ENCODE assay signal across 21 cellular contexts in genomic region chr18:76390452-76391035, GRCh38.
DNase-seq lines count a peak whose midpoint lies in the region; ATAC-seq, FAIRE-seq and TF ChIP-seq lines count a peak whose summit lies in the region.
"Had no signal": no experiment of that assay in that cellular context is flagged by ENCODE, and none has a peak within 500 bp of the region (broad histone marks: within the 10 kb centered on the region; RNA-seq: fewer than 3 reads in every experiment).

No MANE protein-coding gene starts in this region.

- H3K27ac ChIP-seq in GM12878 (ENCODE audit: control insufficient read depth, insufficient read depth): no peak overlapping the region
- H3K27ac ChIP-seq: colonic mucosa had no signal

- H4K20me1 ChIP-seq in GM12878 (ENCODE audit: control insufficient read depth, insufficient read depth): peaks cover 7% of the 10 kb centered on the region

- TF ChIP-seq CTCF in D721Med (IDR thresholded peaks at IDR 0.05; ENCODE audit: insufficient read depth, missing control alignments) (no peak), GM12878 (IDR thresholded peaks at IDR 0.05 in 2 of 3, conservative IDR thresholded peaks at IDR 0.05 in 1 of 3; ENCODE audit: control insufficient read depth in 2 of 3, extremely low read depth in 1 of 3, insufficient read depth in 1 of 3, low read depth in 3 of 3, low read length in 3 of 3) (no peak), mucosa of descending colon (IDR thresholded peaks at IDR 0.05) (no peak)

- 75% methylated on average over 17 of the region's 17 CpGs for whole genome bisulfite sequencing in GM12878 (ENCODE audit: insufficient coverage, insufficient replicate concordance, low lambda C conversion rate, missing lambda C conversion rate)

- H3K27me3 ChIP-seq in GM12878 (replicated peaks in 1 of 2; ENCODE audit: control insufficient read depth in 2 of 2, insufficient read depth in 2 of 2, low read length in 1 of 2): no peaks in the 10 kb centered on the region
- H3K27me3 ChIP-seq: colonic mucosa had no signal

- H3K9me3 ChIP-seq in GM12878 (replicated peaks; ENCODE audit: control insufficient read depth, insufficient read depth, low read length): no peaks in the 10 kb centered on the region; the same call in 2 of the 3 replicates
- H3K9me3 ChIP-seq in mucosa of descending colon: no peaks in the 10 kb centered on the region
- H3K9me3 ChIP-seq: colonic mucosa had no signal

- no peak overlapping the region for H3K27ac Mint-ChIP-seq in stimulated activated effector memory CD8-positive, alpha-beta T cell treated with anti-CD3 and anti-CD28 coated beads, Interleukin-12 subunit alpha, Interleukin-12 subunit beta, amount 100 ng/mL, for 72 hours
- H3K27ac Mint-ChIP-seq: activated T-cell treated with anti-CD3 and anti-CD28 coated beads, Interleukin-2, amount 50 U/mL, for 24 hours; T-cell had no signal

- SMC1A ChIA-PET in GM12878 (lab: Charles Lee; ENCODE audit: uncharacterized antibody, unreplicated experiment): no interaction called here

- H3K4me3 Mint-ChIP-seq in stimulated activated effector memory CD8-positive, alpha-beta T cell treated with anti-CD3 and anti-CD28 coated beads, Interleukin-12 subunit alpha, Interleukin-12 subunit beta, amount 100 ng/mL, for 72 hours: no peak overlapping the region
- H3K4me3 Mint-ChIP-seq: activated naive CD8-positive, alpha-beta T cell treated with anti-CD3 and anti-CD28 coated beads for 36 hours; activated T-cell treated with anti-CD3 and anti-CD28 coated beads, Interleukin-2, amount 50 U/mL, for 24 hours; T-cell had no signal

- H2AFZ ChIP-seq in GM12878 (ENCODE audit: control insufficient read depth, low read depth, low read length): no peak overlapping the region

- POLR2A ChIA-PET in GM12878 (lab: Charles Lee): no interaction called here

- in situ Hi-C loops in GM12878 (cut with MboI): no loop called here

- H3K79me2 ChIP-seq in GM12878 (ENCODE audit: control insufficient read depth, insufficient read depth, low read length): peaks cover 24% of the 10 kb centered on the region

- DNase-seq in D721Med (ENCODE audit: insufficient read length, low spot score) (no peak), GM12878 (ENCODE audit: low read depth, low spot score) (no peak), mucosa of descending colon (peak in 1 of 3 donors; percentile 27), OCI-M2 (lab: John Stamatoyannopoulos, UW; ENCODE audit: unreplicated experiment) (no peak)
- no peak for DNase-seq in stimulated activated effector memory CD8-positive, alpha-beta T cell treated with anti-CD3 and anti-CD28 coated beads, Interleukin-12 subunit alpha, Interleukin-12 subunit beta, amount 100 ng/mL, for 72 hours (ENCODE audit: low spot score in 2 of 2)
- no peak for DNase-seq in stimulated activated CD4-positive, alpha-beta T cell treated with anti-CD3 and anti-CD28 coated beads, Interleukin-15, amount 100 ng/mL, for 24 hours
- DNase-seq: activated CD4-positive, alpha-beta T cell treated with anti-CD3 and anti-CD28 coated beads, Interleukin-2, amount 50 U/mL, for 48 hours; activated naive CD8-positive, alpha-beta T cell treated with anti-CD3 and anti-CD28 coated beads for 36 hours; activated T-cell treated with anti-CD3 and anti-CD28 coated beads, Interleukin-2, amount 50 U/mL, for 24 hours; colonic mucosa; H7; IMR-90; naive thymus-derived CD4-positive, alpha-beta T cell; NCI-H1930; NCI-H446; SHP77 treated with DMSO at 0.1 percent for 48 hours; stimulated activated naive CD4-positive, alpha-beta T cell treated with Interleukin-2 at 50 U/mL for 16 hours; T-cell had no signal

- no peak overlapping the region for H3K9ac ChIP-seq in GM12878 (ENCODE audit: control insufficient read depth, insufficient read depth, low read length)

- RAD21 ChIA-PET in GM12878 (lab: Charles Lee; ENCODE audit: unreplicated experiment): no interaction called here

- FAIRE-seq in D721Med (lab: Jason Lieb, UNC) (peak; percentile 73), GM12878 (lab: Jason Lieb, UNC) (no peak)
- FAIRE-seq: endothelial cell of umbilical vein, GM19239 had no signal

- TF ChIP-seq EP300 in GM12878 (IDR thresholded peaks at IDR 0.05; ENCODE audit: borderline replicate concordance in 1 of 2, control insufficient read depth in 1 of 2, low read depth in 2 of 2, low read length in 2 of 2): no peak

- H3K4me2 ChIP-seq in GM12878 (ENCODE audit: control insufficient read depth, insufficient read depth): peak overlapping the region; percentile 54

- CTCF ChIA-PET in GM12878 (lab: Yijun Ruan, JAX): interaction anchor here (0.6 kb wide), 1 partner anchor 319 kb away, joined by 4 read pairs; no protein-coding TSS in a partner anchor

- no peak for ATAC-seq in GM12878
- ATAC-seq in mucosa of descending colon: peak; percentile 53
- ATAC-seq in stimulated activated effector memory CD8-positive, alpha-beta T cell treated with anti-CD3 and anti-CD28 coated beads, Interleukin-12 subunit alpha, Interleukin-12 subunit beta, amount 100 ng/mL, for 72 hours: peak; percentile 16
- no peak for ATAC-seq in HG03095 (IDR thresholded peaks at IDR 0.05; ENCODE audit: unreplicated experiment)
- ATAC-seq: naive thymus-derived CD4-positive, alpha-beta T cell; T-cell had no signal

- BruUV-seq in GM12878 (replicated peaks; lab: Mats Ljungman, UMichigan): no TSS peak

- H3K36me3 ChIP-seq in GM12878 (ENCODE audit: control insufficient read depth in 2 of 2, insufficient read depth in 2 of 2, low read length in 1 of 2): no peaks in the 10 kb centered on the region; a peak in 2 of 4 replicates
- H3K36me3 ChIP-seq in mucosa of descending colon (ENCODE audit: low read depth): no peaks in the 10 kb centered on the region
- H3K36me3 ChIP-seq: colonic mucosa had no signal

- H3K4me3 ChIP-seq in GM12878: no peak overlapping the region
- no peak overlapping the region for H3K4me3 ChIP-seq in mucosa of descending colon
- H3K4me3 ChIP-seq: colonic mucosa had no signal

- no peak for TF ChIP-seq RAD21 in GM12878 (IDR thresholded peaks at IDR 0.05; ENCODE audit: insufficient read depth, low read depth, low read length)

- intact Hi-C loops in GM12878 (cut with micrococcal nuclease; ENCODE audit: unreplicated experiment): no loop called here
- intact Hi-C loops in mucosa of descending colon (cut with DNase I, micrococcal nuclease): loop anchor here in 1 of 2 donors (10.0 kb wide), 1 partner anchor 314 kb away; no protein-coding TSS in a partner anchor

- TF ChIP-seq POLR2A in GM12878 (IDR thresholded peaks at IDR 0.05; ENCODE audit: low read depth, low read length): no peak

- H3K36me3 Mint-ChIP-seq in stimulated activated effector memory CD8-positive, alpha-beta T cell treated with anti-CD3 and anti-CD28 coated beads, Interleukin-12 subunit alpha, Interleukin-12 subunit beta, amount 100 ng/mL, for 72 hours: no peaks in the 10 kb centered on the region

- peaks cover 52% of the 10 kb centered on the region for H3K4me1 Mint-ChIP-seq in stimulated activated effector memory CD8-positive, alpha-beta T cell treated with anti-CD3 and anti-CD28 coated beads, Interleukin-12 subunit alpha, Interleukin-12 subunit beta, amount 100 ng/mL, for 72 hours

- no peaks in the 10 kb centered on the region for H3K9me3 Mint-ChIP-seq in stimulated activated effector memory CD8-positive, alpha-beta T cell treated with anti-CD3 and anti-CD28 coated beads, Interleukin-12 subunit alpha, Interleukin-12 subunit beta, amount 100 ng/mL, for 72 hours
- H3K9me3 Mint-ChIP-seq: activated naive CD8-positive, alpha-beta T cell treated with anti-CD3 and anti-CD28 coated beads for 36 hours; activated T-cell treated with anti-CD3 and anti-CD28 coated beads, Interleukin-2, amount 50 U/mL, for 24 hours; T-cell had no signal

- peaks cover 23% of the 10 kb centered on the region for H3K4me1 ChIP-seq in GM12878 (ENCODE audit: control insufficient read depth, insufficient read depth, low read length)
- peaks cover 2% of the 10 kb centered on the region for H3K4me1 ChIP-seq in mucosa of descending colon (ENCODE audit: low read depth)
- H3K4me1 ChIP-seq: colonic mucosa had no signal

TF ChIP-seq in GM12878, 131 proteins besides CTCF, POLR2A, EP300 and RAD21 (continues in another document):
- TF ChIP-seq, protein P1, sequence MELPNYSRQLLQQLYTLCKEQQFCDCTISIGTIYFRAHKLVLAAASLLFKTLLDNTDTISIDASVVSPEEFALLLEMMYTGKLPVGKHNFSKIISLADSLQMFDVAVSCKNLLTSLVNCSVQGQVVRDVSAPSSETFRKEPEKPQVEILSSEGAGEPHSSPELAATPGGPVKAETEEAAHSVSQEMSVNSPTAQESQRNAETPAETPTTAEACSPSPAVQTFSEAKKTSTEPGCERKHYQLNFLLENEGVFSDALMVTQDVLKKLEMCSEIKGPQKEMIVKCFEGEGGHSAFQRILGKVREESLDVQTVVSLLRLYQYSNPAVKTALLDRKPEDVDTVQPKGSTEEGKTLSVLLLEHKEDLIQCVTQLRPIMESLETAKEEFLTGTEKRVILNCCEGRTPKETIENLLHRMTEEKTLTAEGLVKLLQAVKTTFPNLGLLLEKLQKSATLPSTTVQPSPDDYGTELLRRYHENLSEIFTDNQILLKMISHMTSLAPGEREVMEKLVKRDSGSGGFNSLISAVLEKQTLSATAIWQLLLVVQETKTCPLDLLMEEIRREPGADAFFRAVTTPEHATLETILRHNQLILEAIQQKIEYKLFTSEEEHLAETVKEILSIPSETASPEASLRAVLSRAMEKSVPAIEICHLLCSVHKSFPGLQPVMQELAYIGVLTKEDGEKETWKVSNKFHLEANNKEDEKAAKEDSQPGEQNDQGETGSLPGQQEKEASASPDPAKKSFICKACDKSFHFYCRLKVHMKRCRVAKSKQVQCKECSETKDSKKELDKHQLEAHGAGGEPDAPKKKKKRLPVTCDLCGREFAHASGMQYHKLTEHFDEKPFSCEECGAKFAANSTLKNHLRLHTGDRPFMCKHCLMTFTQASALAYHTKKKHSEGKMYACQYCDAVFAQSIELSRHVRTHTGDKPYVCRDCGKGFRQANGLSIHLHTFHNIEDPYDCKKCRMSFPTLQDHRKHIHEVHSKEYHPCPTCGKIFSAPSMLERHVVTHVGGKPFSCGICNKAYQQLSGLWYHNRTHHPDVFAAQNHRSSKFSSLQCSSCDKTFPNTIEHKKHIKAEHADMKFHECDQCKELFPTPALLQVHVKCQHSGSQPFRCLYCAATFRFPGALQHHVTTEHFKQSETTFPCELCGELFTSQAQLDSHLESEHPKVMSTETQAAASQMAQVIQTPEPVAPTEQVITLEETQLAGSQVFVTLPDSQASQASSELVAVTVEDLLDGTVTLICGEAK (IDR thresholded peaks at IDR 0.05; ENCODE audit: borderline replicate concordance): no peak
- TF ChIP-seq CHD1 (IDR thresholded peaks at IDR 0.05; ENCODE audit: low read depth, low read length) (no peak), IRF5 (IDR thresholded peaks at IDR 0.05; ENCODE audit: borderline replicate concordance) (no peak)

Comparison
In these comparisons a context has a peak if more than half of its experiments do, and no peak if none do; other contexts are left out.
1. ATAC-seq: peak in mucosa of descending colon (single experiment) and stimulated activated effector memory CD8-positive, alpha-beta T cell treated with anti-CD3 and anti-CD28 coated beads, Interleukin-12 subunit alpha, Interleukin-12 subunit beta, amount 100 ng/mL, for 72 hours (single experiment); none in GM12878 (single experiment) and HG03095 (single experiment).